20 cellular contexts compared by ENCODE assay signal in the genomic region with DNA sequence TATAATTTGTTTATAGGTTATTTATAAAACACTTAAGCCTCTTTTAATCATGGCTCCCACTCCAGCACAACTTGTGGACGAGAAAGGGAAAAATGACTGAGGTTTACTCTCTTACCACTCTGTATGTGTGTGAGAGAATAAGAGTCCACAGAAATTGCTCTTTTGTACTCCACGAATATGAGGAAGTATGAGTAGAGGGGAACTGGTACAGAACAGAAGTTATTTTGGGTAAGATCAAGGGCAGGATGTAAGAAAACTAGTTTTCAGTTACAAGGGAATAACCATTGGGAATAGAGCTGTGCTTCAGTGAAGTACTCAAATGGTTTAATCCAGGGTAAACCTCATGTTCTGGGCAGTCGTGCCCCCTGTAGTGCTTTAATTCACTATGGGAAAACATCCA.
DNase-seq lines count a peak whose midpoint lies in the region; ATAC-seq, FAIRE-seq and TF ChIP-seq lines count a peak whose summit lies in the region.
"Had no signal": no experiment of that assay in that cellular context is flagged by ENCODE, and none has a peak within 500 bp of the region (broad histone marks: within the 10 kb centered on the region; RNA-seq: fewer than 3 reads in every experiment).

No MANE protein-coding gene starts in this region.

- H3K9ac ChIP-seq in OCI-LY3 (ENCODE audit: low read length) = peak overlapping the region; percentile 34

- no peak for ATAC-seq in stimulated activated memory B cell treated with anti-CD40 and anti-IgM and Interleukin-4, amounts not matched to agents 10 μg/mL and 1 μg/mL and 100 μg/mL, for 72 hours
- no peak for ATAC-seq in effector memory CD8-positive, alpha-beta T cell (replicated peaks)
- ATAC-seq: activated CD8-positive, alpha-beta T cell treated with anti-CD3 and anti-CD28 coated beads, Interleukin-2, amount 10 ng/mL, durations not matched to agents 7 days and 5 days had no signal

- H3K9me3 Mint-ChIP-seq in stimulated activated memory B cell treated with anti-CD40 and anti-IgM and Interleukin-4, amounts not matched to agents 10 μg/mL and 1 μg/mL and 100 μg/mL, for 72 hours = no peaks in the 10 kb centered on the region
- H3K9me3 Mint-ChIP-seq in effector memory CD8-positive, alpha-beta T cell = no peaks in the 10 kb centered on the region

- H3K27me3 Mint-ChIP-seq in stimulated activated memory B cell treated with anti-CD40 and anti-IgM and Interleukin-4, amounts not matched to agents 10 μg/mL and 1 μg/mL and 100 μg/mL, for 72 hours = no peaks in the 10 kb centered on the region
- no peaks in the 10 kb centered on the region for H3K27me3 Mint-ChIP-seq in effector memory CD8-positive, alpha-beta T cell
- H3K27me3 Mint-ChIP-seq: CD4-positive, alpha-beta memory T cell had no signal

- H2AFZ ChIP-seq in OCI-LY3 (ENCODE audit: low read depth, low read length) (no peak overlapping the region), osteoblast (ENCODE audit: low read length) (no peak overlapping the region)

- H3K4me3 Mint-ChIP-seq in stimulated activated memory B cell treated with anti-CD40 and anti-IgM and Interleukin-4, amounts not matched to agents 10 μg/mL and 1 μg/mL and 100 μg/mL, for 72 hours = no peak overlapping the region
- no peak overlapping the region for H3K4me3 Mint-ChIP-seq in effector memory CD8-positive, alpha-beta T cell
- H3K4me3 Mint-ChIP-seq: activated CD8-positive, alpha-beta T cell treated with anti-CD3 and anti-CD28 coated beads, Interleukin-2, amount 10 ng/mL, durations not matched to agents 7 days and 5 days; CD4-positive, alpha-beta memory T cell had no signal

- DNase-seq in GM18507 (ENCODE audit: extremely low spot score, insufficient read length, low read depth) (no peak), left ventricle myocardium inferior (no peak), osteoblast (ENCODE audit: insufficient read length, low spot score, missing footprints) (no peak), AG08395 (ENCODE audit: low spot score) (no peak)
- DNase-seq in effector memory CD8-positive, alpha-beta T cell = no peak
- DNase-seq: activated CD8-positive, alpha-beta T cell treated with anti-CD3 and anti-CD28 coated beads, Interleukin-2, amount 10 ng/mL, durations not matched to agents 7 days and 5 days; CD4-positive, alpha-beta memory T cell; DMS79 treated with DMSO at 0.1 percent for 48 hours; effector memory CD4-positive, alpha-beta T cell; kidney; NCI-H187 treated with DMSO at 0.1 percent for 48 hours; NCI-H446 treated with DMSO at 0.1 percent for 48 hours; ovary; stimulated activated CD4-positive, alpha-beta T cell treated with anti-CD3 and anti-CD28 coated beads, Interleukin-4, amount 100 ng/mL, for 24 hours; thyroid gland; WERI-Rb-1 had no signal

- H3K79me2 ChIP-seq in OCI-LY3 (ENCODE audit: low read length) (peaks cover 18% of the 10 kb centered on the region), osteoblast (ENCODE audit: insufficient read depth, low read length) (peaks cover 9% of the 10 kb centered on the region)

- H3K27ac Mint-ChIP-seq in stimulated activated memory B cell treated with anti-CD40 and anti-IgM and Interleukin-4, amounts not matched to agents 10 μg/mL and 1 μg/mL and 100 μg/mL, for 72 hours = peak overlapping the region; percentile 38
- no peak overlapping the region for H3K27ac Mint-ChIP-seq in effector memory CD8-positive, alpha-beta T cell
- H3K27ac Mint-ChIP-seq: activated CD8-positive, alpha-beta T cell treated with anti-CD3 and anti-CD28 coated beads, Interleukin-2, amount 10 ng/mL, durations not matched to agents 7 days and 5 days; CD4-positive, alpha-beta memory T cell had no signal

- TF ChIP-seq CTCF in OCI-LY3 (IDR thresholded peaks at IDR 0.05; ENCODE audit: low read depth, low read length) = no peak
- no peak for TF ChIP-seq CTCF in left ventricle myocardium inferior (IDR thresholded peaks at IDR 0.05; ENCODE audit: borderline replicate concordance)
- TF ChIP-seq CTCF in osteoblast (IDR thresholded peaks at IDR 0.05; ENCODE audit: extremely low read depth, low read depth, low read length) = no peak

- H3K27me3 ChIP-seq in OCI-LY3 (ENCODE audit: low read depth, low read length) (no peaks in the 10 kb centered on the region), left ventricle myocardium inferior (ENCODE audit: low read depth) (no peaks in the 10 kb centered on the region), osteoblast (ENCODE audit: insufficient read depth, low read length) (no peaks in the 10 kb centered on the region)
- H3K27me3 ChIP-seq: ovary, thyroid gland had no signal

- H3K27ac ChIP-seq in OCI-LY3 (ENCODE audit: low read length) (peak overlapping the region; percentile 71), left ventricle myocardium inferior (replicated peaks) (peak overlapping the region; percentile 22), osteoblast (ENCODE audit: low read depth, low read length) (no peak overlapping the region)
- H3K27ac ChIP-seq: ovary, thyroid gland, WERI-Rb-1 had no signal

- peaks cover 32% of the 10 kb centered on the region for H3K4me1 Mint-ChIP-seq in stimulated activated memory B cell treated with anti-CD40 and anti-IgM and Interleukin-4, amounts not matched to agents 10 μg/mL and 1 μg/mL and 100 μg/mL, for 72 hours
- peaks cover 5 to 14% of the 10 kb centered on the region in 2 donors for H3K4me1 Mint-ChIP-seq in effector memory CD8-positive, alpha-beta T cell (ENCODE audit: low read depth in 2 of 2)

- H3K9me3 ChIP-seq in OCI-LY3 (ENCODE audit: insufficient read depth, low read length) (no peaks in the 10 kb centered on the region), left ventricle myocardium inferior (replicated peaks) (no peaks in the 10 kb centered on the region), osteoblast (ENCODE audit: low read depth, low read length) (no peaks in the 10 kb centered on the region)
- H3K9me3 ChIP-seq: ovary, thyroid gland had no signal

- FAIRE-seq in GM18507 (lab: Jason Lieb, UNC) = peak; percentile 45
- FAIRE-seq: H1, kidney had no signal

- H4K20me1 ChIP-seq in OCI-LY3 (ENCODE audit: insufficient read depth, low read length) (no peaks in the 10 kb centered on the region), osteoblast (ENCODE audit: insufficient read depth, low read length) (no peaks in the 10 kb centered on the region)

- H3K4me2 ChIP-seq in OCI-LY3 (ENCODE audit: low read length) (peak overlapping the region; percentile 45), osteoblast (ENCODE audit: insufficient read depth, low read length) (no peak overlapping the region)

- H3K4me1 ChIP-seq in OCI-LY3 (ENCODE audit: low read length) (peaks cover 76% of the 10 kb centered on the region), left ventricle myocardium inferior (no peaks in the 10 kb centered on the region), osteoblast (ENCODE audit: insufficient read depth, low read length) (no peaks in the 10 kb centered on the region)
- H3K4me1 ChIP-seq: thyroid gland had no signal

- H3K36me3 ChIP-seq in OCI-LY3 (replicated peaks; ENCODE audit: low read depth, low read length) (peaks cover 13% of the 10 kb centered on the region), left ventricle myocardium inferior (peaks cover 32% of the 10 kb centered on the region), osteoblast (ENCODE audit: insufficient read depth, low read length) (peaks cover 5% of the 10 kb centered on the region)
- H3K36me3 ChIP-seq: ovary, thyroid gland had no signal

- H3K4me3 ChIP-seq in OCI-LY3 (ENCODE audit: low read length) (no peak overlapping the region), left ventricle myocardium inferior (no peak overlapping the region), osteoblast (ENCODE audit: insufficient read depth, low read length) (no peak overlapping the region)
- H3K4me3 ChIP-seq: ovary, skin epidermis, thyroid gland had no signal

- H3K36me3 Mint-ChIP-seq in stimulated activated memory B cell treated with anti-CD40 and anti-IgM and Interleukin-4, amounts not matched to agents 10 μg/mL and 1 μg/mL and 100 μg/mL, for 72 hours = peaks cover 7% of the 10 kb centered on the region
- H3K36me3 Mint-ChIP-seq in effector memory CD8-positive, alpha-beta T cell (ENCODE audit: insufficient read depth) = peaks cover 5% of the 10 kb centered on the region

- intact Hi-C loops in left ventricle myocardium inferior (cut with micrococcal nuclease) = no loop called here
